ENCODE assay signal across 1 cellular context in genomic region chr1:88935522-88936222, GRCh38.
TF ChIP-seq lines count a peak whose summit lies in the region.

No MANE protein-coding gene starts in this region.

TF ChIP-seq in HepG2, 621 proteins besides CTCF, POLR2A, EP300 and RAD21 (continued from another document and continues in another):
- TF ChIP-seq ZSCAN5A (CRISPR knock-in tag; IDR thresholded peaks at IDR 0.05; ENCODE audit: borderline replicate concordance) (no peak; the same call in 1 of the 2 replicates), RERE (CRISPR knock-in tag; IDR thresholded peaks at IDR 0.05; ENCODE audit: low read depth) (no peak), ZNF550 (CRISPR knock-in tag; IDR thresholded peaks at IDR 0.05; ENCODE audit: borderline replicate concordance) (no peak), MBNL3 (CRISPR knock-in tag; conservative IDR thresholded peaks at IDR 0.05) (no peak), ZNF430 (CRISPR knock-in tag; IDR thresholded peaks at IDR 0.05) (no peak), ZBED4 (CRISPR knock-in tag; IDR thresholded peaks at IDR 0.05; ENCODE audit: borderline replicate concordance) (no peak), PHF5A (CRISPR knock-in tag; IDR thresholded peaks at IDR 0.05; ENCODE audit: low read depth, unreplicated experiment) (no peak), KLF16 (CRISPR knock-in tag; IDR thresholded peaks at IDR 0.05) (peak in 1 of 2 experiments; percentile 61; a peak in 1 of 4 replicates), HOXA5 (CRISPR knock-in tag; IDR thresholded peaks at IDR 0.05) (no peak), THYN1 (CRISPR knock-in tag; IDR thresholded peaks at IDR 0.05; ENCODE audit: borderline replicate concordance, low read depth) (no peak), ZGPAT (CRISPR knock-in tag; IDR thresholded peaks at IDR 0.05) (peak; percentile 63; the same call in 1 of the 2 replicates), SNAI1 (CRISPR knock-in tag; IDR thresholded peaks at IDR 0.05; ENCODE audit: borderline replicate concordance) (no peak), ZNF652 (CRISPR knock-in tag; IDR thresholded peaks at IDR 0.05; ENCODE audit: borderline replicate concordance, low read depth) (no peak), HMGXB4 (CRISPR knock-in tag; IDR thresholded peaks at IDR 0.05; ENCODE audit: borderline replicate concordance in 1 of 2, low read depth in 1 of 2) (no peak), MTA1 (CRISPR knock-in tag; IDR thresholded peaks at IDR 0.05; ENCODE audit: borderline replicate concordance) (no peak), NPAS2 (CRISPR knock-in tag; IDR thresholded peaks at IDR 0.05; ENCODE audit: borderline replicate concordance) (no peak), ZMYM4 (CRISPR knock-in tag; IDR thresholded peaks at IDR 0.05) (peak; percentile 94), ZNF468 (CRISPR knock-in tag; IDR thresholded peaks at IDR 0.05) (no peak), BCL6 (CRISPR knock-in tag; IDR thresholded peaks at IDR 0.05) (peak; percentile 69), ZNF333 (CRISPR knock-in tag; IDR thresholded peaks at IDR 0.05; ENCODE audit: borderline replicate concordance) (no peak), ZFAT (CRISPR knock-in tag; conservative IDR thresholded peaks at IDR 0.05) (no peak), ZNF225 (CRISPR knock-in tag; IDR thresholded peaks at IDR 0.05) (no peak), POGZ (CRISPR knock-in tag; IDR thresholded peaks at IDR 0.05) (peak; percentile 80), RCOR2 (CRISPR knock-in tag; IDR thresholded peaks at IDR 0.05) (0 out of 2 replicates have a peak, but pooled peaks have one; percentile 38), MXD4 (CRISPR knock-in tag; IDR thresholded peaks at IDR 0.05) (no peak), ZNF138 (CRISPR knock-in tag; IDR thresholded peaks at IDR 0.05; ENCODE audit: low read depth) (no peak), RXRB (CRISPR knock-in tag; IDR thresholded peaks at IDR 0.05; ENCODE audit: borderline replicate concordance) (peak; percentile 96), HHEX (CRISPR knock-in tag; IDR thresholded peaks at IDR 0.05) (0 out of 2 replicates have a peak, but pooled peaks have one; percentile 34), CEBPG (CRISPR knock-in tag; IDR thresholded peaks at IDR 0.05) (peak; percentile 69), FOXA1 (IDR thresholded peaks at IDR 0.05) (no peak), FOXA1 (CRISPR knock-in tag; IDR thresholded peaks at IDR 0.05) (peak; percentile 54; the same call in 1 of the 2 replicates), PAX8 (CRISPR knock-in tag; IDR thresholded peaks at IDR 0.05; ENCODE audit: borderline replicate concordance) (no peak), MAX (IDR thresholded peaks at IDR 0.05) (no peak), E2F2 (CRISPR knock-in tag; IDR thresholded peaks at IDR 0.05; ENCODE audit: borderline replicate concordance) (no peak), SP140L (CRISPR knock-in tag; IDR thresholded peaks at IDR 0.05; ENCODE audit: borderline replicate concordance) (no peak), TBX3 (IDR thresholded peaks at IDR 0.05; ENCODE audit: borderline replicate concordance) (peak; percentile 46; the same call in 1 of the 2 replicates), ZFP90 (CRISPR knock-in tag; IDR thresholded peaks at IDR 0.05; ENCODE audit: borderline replicate concordance) (0 out of 2 replicates have a peak, but pooled peaks have one; percentile 34), REL (CRISPR knock-in tag; conservative IDR thresholded peaks at IDR 0.05) (no peak), STAT6 (CRISPR knock-in tag; IDR thresholded peaks at IDR 0.05; ENCODE audit: borderline replicate concordance) (no peak), SNAPC2 (CRISPR knock-in tag; IDR thresholded peaks at IDR 0.05) (no peak), MIER3 (CRISPR knock-in tag; IDR thresholded peaks at IDR 0.05; ENCODE audit: borderline replicate concordance) (peak; percentile 74), ATF6 (CRISPR knock-in tag; conservative IDR thresholded peaks at IDR 0.05) (0 out of 2 replicates have a peak, but pooled peaks have one; percentile 22), PAWR (CRISPR knock-in tag; IDR thresholded peaks at IDR 0.05; ENCODE audit: borderline replicate concordance) (no peak)
